In the genomic region with DNA sequence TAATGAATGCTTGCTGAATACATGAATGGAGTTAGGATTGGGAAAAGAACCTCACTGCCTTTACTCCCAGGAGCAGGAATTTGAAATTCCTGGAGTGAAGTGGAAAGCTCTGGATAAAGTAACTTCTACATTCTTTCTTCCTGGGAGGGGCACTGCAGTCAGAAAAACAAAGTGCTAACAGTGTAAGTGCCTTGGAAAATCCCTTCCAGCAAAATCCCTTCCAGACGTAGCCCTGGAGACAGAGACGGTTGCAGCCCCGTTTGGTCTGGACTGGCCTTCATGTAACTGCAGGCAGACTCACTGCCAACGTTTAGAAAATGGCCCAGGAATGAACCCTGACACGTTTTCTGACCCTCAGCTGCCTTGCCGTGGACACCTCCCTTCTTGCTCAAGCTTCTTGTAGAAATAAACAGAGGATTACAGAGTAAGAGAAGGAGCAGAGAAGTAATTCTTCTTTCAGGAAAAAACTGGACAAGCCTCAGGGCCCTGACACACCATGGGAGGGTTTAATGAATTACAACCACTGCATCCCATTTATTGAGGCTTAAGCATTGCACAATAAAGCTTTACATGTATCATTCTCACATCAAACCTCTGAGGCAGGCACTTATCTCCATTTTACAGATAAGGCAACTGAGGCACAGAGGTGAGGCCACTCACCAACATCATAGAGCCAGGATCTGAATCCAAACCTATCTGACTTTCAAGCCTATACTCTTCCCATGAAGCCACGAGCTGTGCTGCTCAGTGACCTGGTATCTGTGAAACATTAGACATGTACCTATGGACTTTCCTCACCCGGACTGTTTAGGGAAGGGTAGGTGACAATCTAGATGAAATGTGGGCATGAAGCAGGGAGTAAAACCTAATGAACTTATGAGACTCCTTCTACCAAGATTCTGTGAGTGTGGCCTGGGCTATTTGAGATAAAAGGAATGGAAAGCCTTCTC, we compare ENCODE assay signal across 8 cellular contexts. TPM values are rescaled to one million over a fixed set of nuclear protein-coding genes. Genes with fewer than 3 reads are reported as not detected.
A peak's percentile ranks its signal among the peaks of the same experiment; 100 is the strongest.
DNase-seq lines count a peak whose midpoint lies in the region; ATAC-seq, FAIRE-seq and TF ChIP-seq lines count a peak whose summit lies in the region.

No MANE protein-coding gene starts in this region.

- no peak overlapping the region for H3K14ac ChIP-seq in H1 (ENCODE audit: insufficient read length)

- DNase-seq in AG04449 (ENCODE audit: low read depth, low spot score) (peak; percentile 88), MG63 (peak; percentile 92), H1 (ENCODE audit: low read depth in 1 of 2, low spot score in 2 of 2) (no peak), NCI-H2029 treated with DMSO at 0.1 percent for 48 hours (lab: John Stamatoyannopoulos, UW) (no peak), DMS79 (lab: John Stamatoyannopoulos, UW) (no peak)
- no peak for DNase-seq in stimulated activated naive CD4-positive, alpha-beta T cell treated with Interleukin-2 at 50 U/mL for 16 hours (lab: John Stamatoyannopoulos, UW)

- WGBS in H1 (ENCODE audit: extremely low coverage in 1 of 2, insufficient coverage in 1 of 2, insufficient read length in 1 of 2, insufficient replicate concordance in 2 of 2, low coverage in 1 of 2, low lambda C conversion rate in 2 of 2, missing lambda C conversion rate in 1 of 2), 2 experiments, result 69% methylated on average over 8 of the region's 8 CpGs; no CpG with 5 or more reads in 1 of the 2 experiments

- peak overlapping the region; percentile 78 for H4K91ac ChIP-seq in H1 (replicated peaks; ENCODE audit: insufficient read length, low read length)

- CTCF ChIA-PET in AG04449 (lab: Yijun Ruan, JAX) (interaction anchor here (1.3 to 4.7 kb wide), 9 partner anchors 8 to 56 kb away, joined by 3 to 27 read pairs (median 9); partner anchors contain the start of gene ITPRIP), H1 (lab: Charles Lee; ENCODE audit: partially characterized antibody) (interaction anchor here (1.1 to 18.5 kb wide), 6 partner anchors 13 to 56 kb away, joined by 3 to 166 read pairs (median 8); partner anchors contain the start of gene CFAP58)

- peak overlapping the region; percentile 53; the same call in 1 of the 2 replicates for H3K27ac ChIP-seq in H1 (ENCODE audit: low read depth, low read length)

- peak overlapping the region; percentile 82 for H2BK12ac ChIP-seq in H1 (ENCODE audit: low read depth, low read length)

- TF ChIP-seq RAD21 in H1 (IDR thresholded peaks at IDR 0.05 in 1 of 2, conservative IDR thresholded peaks at IDR 0.05 in 1 of 2; ENCODE audit: low read depth in 2 of 2, low read length in 2 of 2), result no peak

- no peak overlapping the region for H2AFZ ChIP-seq in H1 (ENCODE audit: low read length)

- peak overlapping the region; percentile 67; the same call in 1 of the 2 replicates for H2BK15ac ChIP-seq in H1 (ENCODE audit: low read length)

- H3K79me2 ChIP-seq in H1 (ENCODE audit: control insufficient read depth in 1 of 2, insufficient read depth in 2 of 2, low read length in 2 of 2), result peaks cover 16 to 88% of the 10 kb centered on the region in 2 experiments; a peak in 3 of 4 replicates

- no peak for TF ChIP-seq EP300 in H1 (IDR thresholded peaks at IDR 0.05; ENCODE audit: borderline replicate concordance in 1 of 2, low read depth in 2 of 2, low read length in 2 of 2)

- H2BK5ac ChIP-seq in H1 (ENCODE audit: low read depth, low read length), result peak overlapping the region; percentile 72; the same call in 1 of the 2 replicates

- peak overlapping the region; percentile 17 for H3K4ac ChIP-seq in H1 (replicated peaks; ENCODE audit: insufficient read length, low read depth, low read length)

- H3K4me2 ChIP-seq in H1 (ENCODE audit: insufficient read depth in 1 of 2, low read depth in 2 of 2, low read length in 2 of 2), result peak overlapping the region; percentile 51 to 79; a peak in 3 of 4 replicates

- H4K20me1 ChIP-seq in H1 (replicated peaks in 1 of 2; ENCODE audit: control insufficient read depth in 1 of 2, insufficient read depth in 2 of 2, low read length in 2 of 2), result peaks cover 4 to 7% of the 10 kb centered on the region in 2 experiments

- peak overlapping the region; percentile 65 for H3K18ac ChIP-seq in H1 (ENCODE audit: extremely low read depth, low read length)

- peak overlapping the region; percentile 35; the same call in 1 of the 2 replicates for H2BK20ac ChIP-seq in H1 (ENCODE audit: low read length)

- no peak overlapping the region for H4K8ac ChIP-seq in H1 (ENCODE audit: extremely low read depth, insufficient read depth, low read length)

- H4K5ac ChIP-seq in H1 (ENCODE audit: insufficient read length, low read depth, low read length), result no peak overlapping the region

- no peak for FAIRE-seq in H1 (lab: Jason Lieb, UNC)

- ATAC-seq in GM21526 (IDR thresholded peaks at IDR 0.05; ENCODE audit: low FRiP score, unreplicated experiment), result no peak

- H3K27me3 ChIP-seq in MG63 (no peaks in the 10 kb centered on the region), H1 (replicated peaks in 1 of 4; ENCODE audit: control insufficient read depth in 3 of 4, extremely low read depth in 1 of 4, insufficient read depth in 3 of 4, low read length in 3 of 4) (no peaks in the 10 kb centered on the region), mucosa of stomach (ENCODE audit: control insufficient read depth, insufficient read depth, low read length) (no peaks in the 10 kb centered on the region)

- POLR2A ChIA-PET in AG04449 (lab: Yijun Ruan, JAX) (interaction anchor here (0.6 to 2.3 kb wide), 8 partner anchors 8 to 76 kb away, joined by 3 to 21 read pairs (median 4); partner anchors contain the start of genes GSTO1 and ITPRIP), H1 (lab: Charles Lee; ENCODE audit: partially characterized antibody) (interaction anchor here (1.2 to 4.9 kb wide), 3 partner anchors 8 to 25 kb away, joined by 5 to 37 read pairs (median 9); partner anchors contain the start of gene ITPRIP)

- H3K4me1 ChIP-seq in H1 (replicated peaks in 1 of 4; ENCODE audit: control insufficient read depth in 3 of 4, insufficient read depth in 4 of 4, low read length in 3 of 4) (peaks cover 48 to 80% (median 58%) of the 10 kb centered on the region in 4 experiments), mucosa of stomach (ENCODE audit: control insufficient read depth, insufficient read depth, low read length) (peaks cover 62% of the 10 kb centered on the region)

- peak overlapping the region; percentile 74 for H2BK120ac ChIP-seq in H1 (replicated peaks; ENCODE audit: low read depth, low read length)

- no peaks in the 10 kb centered on the region for H3K23me2 ChIP-seq in H1 (ENCODE audit: low read depth, low read length)

- no peak overlapping the region for H3K56ac ChIP-seq in H1 (replicated peaks; ENCODE audit: insufficient read length, low read depth, low read length)

- H3K9me3 ChIP-seq in MG63, result no peaks in the 10 kb centered on the region
- no peaks in the 10 kb centered on the region for H3K9me3 ChIP-seq in H1 (ENCODE audit: insufficient read depth in 2 of 2, low read depth in 1 of 2, low read length in 1 of 2)
- H3K9me3 ChIP-seq in mucosa of stomach (ENCODE audit: control insufficient read depth, low read length), result no peaks in the 10 kb centered on the region

- H3K4me3 ChIP-seq in AG04449 (ENCODE audit: low read depth, low read length) (peak overlapping the region; percentile 47; the same call in 1 of the 2 replicates), MG63 (no peak overlapping the region), H1 (ENCODE audit: extremely low read depth in 1 of 4, insufficient read depth in 2 of 4, low read depth in 3 of 4, low read length in 4 of 4) (no peak overlapping the region), mucosa of stomach (ENCODE audit: low read length) (no peak overlapping the region)

- peaks cover 37% of the 10 kb centered on the region for H3K79me1 ChIP-seq in H1 (ENCODE audit: low read depth, low read length)

- TF ChIP-seq POLR2A in H1 (IDR thresholded peaks at IDR 0.05; ENCODE audit: control extremely low read depth in 1 of 2, low read depth in 2 of 2, low read length in 2 of 2), result no peak

- H3K9ac ChIP-seq in H1 (replicated peaks in 1 of 4; ENCODE audit: extremely low read depth in 1 of 4, low read depth in 3 of 4, low read length in 3 of 4), result peak overlapping the region in 1 of 4 experiments; percentile 36; a peak in 1 of 7 replicates
- H3K9ac ChIP-seq in mucosa of stomach (ENCODE audit: low read length), result peak overlapping the region; percentile 25

- H3K36me3 ChIP-seq in MG63, result peaks cover 44% of the 10 kb centered on the region
- no peaks in the 10 kb centered on the region for H3K36me3 ChIP-seq in H1 (ENCODE audit: control insufficient read depth in 2 of 4, insufficient read depth in 4 of 4, low read length in 3 of 4)
- H3K36me3 ChIP-seq in mucosa of stomach (ENCODE audit: control insufficient read depth, insufficient read depth, low read length), result no peaks in the 10 kb centered on the region

- no peak overlapping the region for H3K23ac ChIP-seq in H1 (ENCODE audit: insufficient read length)

- peak overlapping the region; percentile 30 for H2AK5ac ChIP-seq in H1 (ENCODE audit: low read depth, low read length)

- TF ChIP-seq CTCF in AG04449 (IDR thresholded peaks at IDR 0.05; ENCODE audit: insufficient read depth, low read length, missing control alignments) (no peak), H1 (IDR thresholded peaks at IDR 0.05; ENCODE audit: control extremely low read depth in 1 of 3, insufficient read depth in 1 of 3, low read depth in 1 of 3, low read length in 3 of 3) (no peak)

RNA-seq across cellular contexts. Expression of gene ITPRIP, which starts 7.8 kb away (rescaled TPM):
- total RNA-seq in MG63 (2014; rRNA removed; shearing (Covaris generic); ENCODE audit: low replicate concordance), result 5.6 and 15.5 TPM in 2 replicates
- 16.9 and 17.1 TPM in 2 replicates for total RNA-seq in H1 (2021; fragmentation: NEBNext Ultra II Directional; extraction: Animal tissue kit (Norgen Biotek cat#: 25700))
- polyA plus RNA-seq in H1 (2011; rRNA removed), result 15.2 and 15.3 TPM in 2 replicates
- polyA plus RNA-seq in H1 (2011; cell fraction: cytosol; rRNA removed), result 11.4 TPM
- 17.8 TPM for polyA plus RNA-seq in H1 (2011; cell fraction: nucleus; rRNA removed)
- polyA plus RNA-seq in H1 (2012, experiment 1 of 2), result 13.9 to 16.3 TPM (median 15.0 TPM) in 4 replicates
- polyA plus RNA-seq in H1 (2012, experiment 2 of 2), result 12.2 TPM
- 20.7 TPM for polyA plus RNA-seq in H1 (2013, experiment 1 of 2)
- 21.2 TPM for polyA plus RNA-seq in H1 (2013, experiment 2 of 2)
- 20.2 and 21.4 TPM in 2 replicates for polyA minus RNA-seq in H1 (2011; rRNA and poly(A)+ RNA removed)
- polyA minus RNA-seq in H1 (2011; cell fraction: cytosol; rRNA and poly(A)+ RNA removed), result 8.9 TPM
- 23.5 TPM for polyA minus RNA-seq in H1 (2011; cell fraction: nucleus; rRNA and poly(A)+ RNA removed)

RNA-seq across cellular contexts. Expression of gene CFAP58, which starts 23.2 kb away (rescaled TPM):
- 0.05 and 0.20 TPM in 2 replicates for total RNA-seq in MG63 (2014; rRNA removed; shearing (Covaris generic); ENCODE audit: low replicate concordance)
- total RNA-seq in H1 (2021; fragmentation: NEBNext Ultra II Directional; extraction: Animal tissue kit (Norgen Biotek cat#: 25700)), result 0.71 and 1.1 TPM in 2 replicates
- 0.09 and 0.32 TPM in 2 replicates for polyA plus RNA-seq in H1 (2011; rRNA removed)
- 0.67 TPM for polyA plus RNA-seq in H1 (2011; cell fraction: cytosol; rRNA removed)
- 0.66 TPM for polyA plus RNA-seq in H1 (2011; cell fraction: nucleus; rRNA removed)
- polyA plus RNA-seq in H1 (2012, experiment 1 of 2), result 0.97 to 1.5 TPM (median 1.3 TPM) in 4 replicates
- polyA plus RNA-seq in H1 (2012, experiment 2 of 2), result 0.16 TPM
- polyA plus RNA-seq in H1 (2013, experiment 1 of 2), result 0.63 TPM
- polyA plus RNA-seq in H1 (2013, experiment 2 of 2), result 0.68 TPM
- polyA minus RNA-seq in H1 (2011; rRNA and poly(A)+ RNA removed), result 0.35 and 0.80 TPM in 2 replicates
- 1.5 TPM for polyA minus RNA-seq in H1 (2011; cell fraction: cytosol; rRNA and poly(A)+ RNA removed)
- 2.1 TPM for polyA minus RNA-seq in H1 (2011; cell fraction: nucleus; rRNA and poly(A)+ RNA removed)

Comparison
In these comparisons a context has a peak if more than half of its experiments do, and no peak if none do; other contexts are left out.
1. DNase-seq: peak in AG04449 (single experiment) and MG63 (single experiment); none in H1 (0 of 2), NCI-H2029 treated with DMSO at 0.1 percent for 48 hours (single experiment), stimulated activated naive CD4-positive, alpha-beta T cell treated with Interleukin-2 at 50 U/mL for 16 hours (single experiment) and DMS79 (single experiment).